In genomic region chr9:84456526-84456925, GRCh38 we compare ENCODE assay signal across 26 cellular contexts.
"Had no signal": no experiment of that assay in that cellular context is flagged by ENCODE, and none has a peak within 500 bp of the region (broad histone marks: within the 10 kb centered on the region; RNA-seq: fewer than 3 reads in every experiment).

No MANE protein-coding gene starts in this region.

- FAIRE-seq: pancreas, small intestine, urothelium cell line had no signal

- H3K27me3 Mint-ChIP-seq: stimulated activated naive B cell treated with anti-CD40 and anti-IgM and Interleukin-4, amounts not matched to agents 10 μg/mL and 1 μg/mL and 100 μg/mL, for 72 hours had no signal

- DNase-seq: natural killer cell; nucleus accumbens; pancreas; right cardiac atrium; right lobe of liver; sigmoid colon; small intestine; stimulated activated CD4-positive, alpha-beta T cell treated with anti-CD3 and anti-CD28 coated beads, Interleukin-15, amount 100 ng/mL, for 24 hours; stimulated activated CD4-positive, alpha-beta T cell treated with anti-CD3 and anti-CD28 coated beads, Interleukin-2, amount 100 ng/mL, for 24 hours; stimulated activated CD4-positive, alpha-beta T cell treated with anti-CD3 and anti-CD28 coated beads, Interleukin-2, amount 100 ng/mL, for 48 hours; stimulated activated CD4-positive, alpha-beta T cell treated with anti-CD3 and anti-CD28 coated beads, Interleukin-4, amount 100 ng/mL, for 24 hours; stimulated activated naive B cell treated with anti-CD40 and anti-IgM and Interleukin-4, amounts not matched to agents 10 μg/mL and 1 μg/mL and 100 μg/mL, for 72 hours; stimulated activated naive CD4-positive, alpha-beta T cell treated with Interleukin-2 at 50 U/mL for 16 hours; stomach; thyroid gland; trophoblast cell; upper lobe of left lung had no signal

- H3K27ac Mint-ChIP-seq: natural killer cell; nephron; stimulated activated effector memory CD8-positive, alpha-beta T cell treated with anti-CD3 and anti-CD28 coated beads, Interleukin-12 subunit alpha, Interleukin-12 subunit beta, amount 100 ng/mL, for 72 hours; stimulated activated naive B cell treated with anti-CD40 and anti-IgM and Interleukin-4, amounts not matched to agents 10 μg/mL and 1 μg/mL and 100 μg/mL, for 72 hours; stimulated activated naive CD8-positive, alpha-beta T cell treated with anti-CD3 and anti-CD28 coated beads, Interleukin-15, Interleukin-2, amounts not matched to agents 100 ng/mL and 50 ng/mL, for 24 hours had no signal

- H3K4me1 Mint-ChIP-seq: natural killer cell; nephron; stimulated activated effector memory CD8-positive, alpha-beta T cell treated with anti-CD3 and anti-CD28 coated beads, Interleukin-12 subunit alpha, Interleukin-12 subunit beta, amount 100 ng/mL, for 72 hours; stimulated activated naive B cell treated with anti-CD40 and anti-IgM and Interleukin-4, amounts not matched to agents 10 μg/mL and 1 μg/mL and 100 μg/mL, for 72 hours had no signal

- H3K9me3 Mint-ChIP-seq: natural killer cell; stimulated activated naive CD8-positive, alpha-beta T cell treated with anti-CD3 and anti-CD28 coated beads, Interleukin-15, Interleukin-2, amounts not matched to agents 100 ng/mL and 50 ng/mL, for 24 hours had no signal

- H3K27me3 ChIP-seq: pancreas, right lobe of liver, stomach, thyroid gland, tibial nerve, upper lobe of left lung, vagina had no signal

- H3K36me3 Mint-ChIP-seq: natural killer cell; stimulated activated effector memory CD8-positive, alpha-beta T cell treated with anti-CD3 and anti-CD28 coated beads, Interleukin-12 subunit alpha, Interleukin-12 subunit beta, amount 100 ng/mL, for 72 hours; stimulated activated naive B cell treated with anti-CD40 and anti-IgM and Interleukin-4, amounts not matched to agents 10 μg/mL and 1 μg/mL and 100 μg/mL, for 72 hours had no signal

- H3K4me1 ChIP-seq: pancreas, prostate gland, right lobe of liver, sigmoid colon, stomach, tibial nerve, upper lobe of left lung, vagina had no signal

- H3K27ac ChIP-seq: neutrophil, pancreas, prostate gland, right lobe of liver, sigmoid colon, stomach, thoracic aorta, thyroid gland, tibial nerve, upper lobe of left lung, vagina had no signal

- H3K36me3 ChIP-seq: neutrophil, pancreas, prostate gland, right lobe of liver, sigmoid colon, stomach, thoracic aorta, thyroid gland, tibial nerve, upper lobe of left lung, vagina had no signal

- H3K9me3 ChIP-seq: neutrophil, pancreas, prostate gland, thoracic aorta, thyroid gland, upper lobe of left lung, vagina had no signal

- H3K4me3 Mint-ChIP-seq: natural killer cell; nephron; stimulated activated effector memory CD8-positive, alpha-beta T cell treated with anti-CD3 and anti-CD28 coated beads, Interleukin-12 subunit alpha, Interleukin-12 subunit beta, amount 100 ng/mL, for 72 hours; stimulated activated naive B cell treated with anti-CD40 and anti-IgM and Interleukin-4, amounts not matched to agents 10 μg/mL and 1 μg/mL and 100 μg/mL, for 72 hours; stimulated activated naive CD8-positive, alpha-beta T cell treated with anti-CD3 and anti-CD28 coated beads, Interleukin-15, Interleukin-2, amounts not matched to agents 100 ng/mL and 50 ng/mL, for 24 hours had no signal

- ATAC-seq: natural killer cell; pancreas; right cardiac atrium; right lobe of liver; stimulated activated effector memory CD8-positive, alpha-beta T cell treated with anti-CD3 and anti-CD28 coated beads, Interleukin-12 subunit alpha, Interleukin-12 subunit beta, amount 100 ng/mL, for 72 hours; stimulated activated naive B cell treated with anti-CD40 and anti-IgM and Interleukin-4, amounts not matched to agents 10 μg/mL and 1 μg/mL and 100 μg/mL, for 72 hours had no signal

- H3K4me3 ChIP-seq: pancreas, prostate gland, right lobe of liver, sigmoid colon, stomach, thoracic aorta, thyroid gland, tibial nerve, upper lobe of left lung, vagina had no signal
